Comparison of ENCODE assay signal across 11 cellular contexts in genomic region chr3:128727485-128727884, GRCh38. TPM values are rescaled to one million over a fixed set of nuclear protein-coding genes. Genes with fewer than 3 reads are reported as not detected.
A peak's percentile ranks its signal among the peaks of the same experiment; 100 is the strongest.
DNase-seq lines count a peak whose midpoint lies in the region; ATAC-seq, FAIRE-seq and TF ChIP-seq lines count a peak whose summit lies in the region.
"Had no signal": no experiment of that assay in that cellular context is flagged by ENCODE, and none has a peak within 500 bp of the region (broad histone marks: within the 10 kb centered on the region; RNA-seq: fewer than 3 reads in every experiment).

No MANE protein-coding gene starts in this region.

- H4K20me1 ChIP-seq in K562 (replicated peaks; ENCODE audit: control insufficient read depth, insufficient read depth, low read length), result peaks cover 47% of the 10 kb centered on the region

- intact Hi-C loops in K562 (cut with micrococcal nuclease), result no loop called here

- H3K9me1 ChIP-seq in K562 (ENCODE audit: control insufficient read depth, insufficient read depth, low read length), result no peaks in the 10 kb centered on the region

- H3K79me2 ChIP-seq in K562 (ENCODE audit: control insufficient read depth, insufficient read depth, low read length), result peaks cover 70% of the 10 kb centered on the region

- peak overlapping the region; percentile 96 for H3K4me2 ChIP-seq in K562 (ENCODE audit: insufficient read depth, low read length)

- H3K4me1 Mint-ChIP-seq in activated naive CD4-positive, alpha-beta T cell treated with anti-CD3 and anti-CD28 coated beads, Interleukin-2, amount 10 ng/mL, durations not matched to agents 7 days and 5 days, result peaks cover 63% of the 10 kb centered on the region
- peaks cover 49% of the 10 kb centered on the region for H3K4me1 Mint-ChIP-seq in type B pancreatic cell (ENCODE audit: unreplicated experiment)

- DNase-seq in activated naive CD4-positive, alpha-beta T cell treated with anti-CD3 and anti-CD28 coated beads, Interleukin-2, amount 10 ng/mL, durations not matched to agents 7 days and 5 days, result no peak
- DNase-seq in activated naive CD4-positive, alpha-beta T cell treated with anti-CD3 and anti-CD28 coated beads, Interleukin-2, amount 50 U/mL, for 16 hours, result no peak
- DNase-seq in K562 (ENCODE audit: extremely low read depth in 1 of 4, low spot score in 3 of 4), result no peak
- DNase-seq in medulla oblongata (ENCODE audit: extremely low spot score), result peak; percentile 59
- DNase-seq in type B pancreatic cell (ENCODE audit: extremely low spot score, unreplicated experiment), result no peak
- DNase-seq in NCI-H1417 (lab: John Stamatoyannopoulos, UW), result no peak
- DNase-seq in NCI-H1694 treated with DMSO at 0.1 percent for 48 hours (lab: John Stamatoyannopoulos, UW), result no peak
- DNase-seq: effector CD8-positive, alpha-beta T cell; stimulated activated naive CD4-positive, alpha-beta T cell treated with Interleukin-2 at 50 U/mL for 16 hours had no signal

- peaks cover 21% of the 10 kb centered on the region for H3K36me3 Mint-ChIP-seq in activated naive CD4-positive, alpha-beta T cell treated with anti-CD3 and anti-CD28 coated beads, Interleukin-2, amount 10 ng/mL, durations not matched to agents 7 days and 5 days
- H3K36me3 Mint-ChIP-seq in type B pancreatic cell, result peaks cover 24% of the 10 kb centered on the region

- peaks cover 5% of the 10 kb centered on the region for H3K9me3 Mint-ChIP-seq in activated naive CD4-positive, alpha-beta T cell treated with anti-CD3 and anti-CD28 coated beads, Interleukin-2, amount 10 ng/mL, durations not matched to agents 7 days and 5 days
- H3K9me3 Mint-ChIP-seq in type B pancreatic cell, result no peaks in the 10 kb centered on the region

- peaks cover 5% of the 10 kb centered on the region for H3K27me3 Mint-ChIP-seq in activated naive CD4-positive, alpha-beta T cell treated with anti-CD3 and anti-CD28 coated beads, Interleukin-2, amount 10 ng/mL, durations not matched to agents 7 days and 5 days
- H3K27me3 Mint-ChIP-seq in type B pancreatic cell, result no peaks in the 10 kb centered on the region

- no peak for FAIRE-seq in K562 (lab: Jason Lieb, UNC)
- FAIRE-seq: D721Med had no signal

- no peak overlapping the region for H3K27ac ChIP-seq in K562 (ENCODE audit: extremely low read depth, low read depth, low read length)

- peak overlapping the region; percentile 65 to 91; a peak in 3 of 4 replicates for H3K9ac ChIP-seq in K562 (ENCODE audit: insufficient read depth in 1 of 2, low read depth in 2 of 2, low read length in 2 of 2)

- peak overlapping the region; percentile 84 for H3K4me3 Mint-ChIP-seq in activated naive CD4-positive, alpha-beta T cell treated with anti-CD3 and anti-CD28 coated beads, Interleukin-2, amount 10 ng/mL, durations not matched to agents 7 days and 5 days
- H3K4me3 Mint-ChIP-seq in type B pancreatic cell, result peak overlapping the region; percentile 98

- H2AFZ ChIP-seq in K562 (ENCODE audit: low read depth, low read length), result no peak overlapping the region

- ATAC-seq in K562, result no peak
- no peak for ATAC-seq in HG02610 (IDR thresholded peaks at IDR 0.05; ENCODE audit: unreplicated experiment)

- CTCF ChIA-PET in activated naive CD4-positive, alpha-beta T cell treated with anti-CD3 and anti-CD28 coated beads, Interleukin-2, amount 10 ng/mL, durations not matched to agents 7 days and 5 days (lab: Charles Lee), result interaction anchor here (0.8 to 2.8 kb wide), 3 partner anchors 67 to 71 kb away, joined by 3 to 9 read pairs (median 3); no protein-coding TSS in a partner anchor
- CTCF ChIA-PET in K562 (lab: Yijun Ruan, JAX; ENCODE audit: low intra/inter-chr PET ratio), result no interaction called here

- H3K27ac Mint-ChIP-seq in activated naive CD4-positive, alpha-beta T cell treated with anti-CD3 and anti-CD28 coated beads, Interleukin-2, amount 10 ng/mL, durations not matched to agents 7 days and 5 days, result peak overlapping the region; percentile 91
- peak overlapping the region; percentile 97 for H3K27ac Mint-ChIP-seq in type B pancreatic cell

- no peaks in the 10 kb centered on the region for H3K9me3 ChIP-seq in K562 (replicated peaks; ENCODE audit: control insufficient read depth, insufficient read depth, low read depth, low read length)

- peak overlapping the region; percentile 99 for H3K4me3 ChIP-seq in K562

- WGBS in K562 (ENCODE audit: insufficient coverage, low coverage, missing lambda C conversion rate), result 0% methylated on average over 4 of the region's 6 CpGs

- POLR2A ChIA-PET in K562 (lab: Yijun Ruan, JAX), result interaction anchor here (0.7 to 1.5 kb wide), 2 partner anchors 10 to 47 kb away, joined by 3 to 4 read pairs; no protein-coding TSS in a partner anchor

- no peak for TF ChIP-seq EP300 in K562 (IDR thresholded peaks at IDR 0.05; ENCODE audit: low read length)

- TF ChIP-seq RAD21 in K562 (CRISPR knock-in tag; conservative IDR thresholded peaks at IDR 0.05 in 1 of 2, IDR thresholded peaks at IDR 0.05 in 1 of 2), result no peak

- TF ChIP-seq CTCF in K562 (IDR thresholded peaks at IDR 0.05 in 2 of 3, conservative IDR thresholded peaks at IDR 0.05 in 1 of 3; ENCODE audit: insufficient read depth in 2 of 3, low read depth in 1 of 3, low read length in 3 of 3) (no peak), type B pancreatic cell (conservative IDR thresholded peaks at IDR 0.05) (no peak)

- peaks cover 25% of the 10 kb centered on the region; the same call in 1 of the 3 replicates for H3K36me3 ChIP-seq in K562 (ENCODE audit: control insufficient read depth, insufficient read depth, low read length)

- H3K27me3 ChIP-seq in K562 (ENCODE audit: control insufficient read depth in 2 of 2, insufficient read depth in 2 of 2, low read length in 2 of 2), result no peaks in the 10 kb centered on the region

- H3K4me1 ChIP-seq in K562 (replicated peaks in 1 of 2; ENCODE audit: control insufficient read depth in 2 of 2, insufficient read depth in 2 of 2, low read length in 2 of 2), result peaks cover 21 to 44% of the 10 kb centered on the region in 2 experiments

- BruUV-seq in K562 (replicated peaks; lab: Mats Ljungman, UMichigan), result no TSS peak

- no peak for TF ChIP-seq POLR2A in K562 (conservative IDR thresholded peaks at IDR 0.05)

- in situ Hi-C loops in K562 (cut with MboI), result no loop called here

TF ChIP-seq in K562, 482 proteins besides CTCF, POLR2A, EP300 and RAD21 (continues in another document):
- TF ChIP-seq RCOR1 (IDR thresholded peaks at IDR 0.05; ENCODE audit: borderline replicate concordance in 1 of 2, low read depth in 2 of 2, low read length in 2 of 2) (no peak), ZBTB9 (CRISPR knock-in tag; IDR thresholded peaks at IDR 0.05) (no peak), IRF9 (tag; IDR thresholded peaks at IDR 0.05) (no peak), ATF1 (CRISPR knock-in tag; IDR thresholded peaks at IDR 0.05) (no peak), ATF1 (tag; IDR thresholded peaks at IDR 0.05) (no peak), HDAC6 (IDR thresholded peaks at IDR 0.05; ENCODE audit: low read depth, low read length) (no peak), ZC3H8 (IDR thresholded peaks at IDR 0.05) (no peak), ARID2 (IDR thresholded peaks at IDR 0.05) (no peak), BCL6 (CRISPR knock-in tag; IDR thresholded peaks at IDR 0.05) (no peak)

RNA-seq across cellular contexts. Expression of gene RAB7A, which starts 1.5 kb away (rescaled TPM):
- total RNA-seq in K562 (2011; cell fraction: chromatin; rRNA removed; ENCODE audit: low replicate concordance), result 37.7 and 69.3 TPM in 2 replicates
- total RNA-seq in K562 (2011; cell fraction: nucleolus; rRNA removed), result 15.8 and 20.3 TPM in 2 replicates
- total RNA-seq in K562 (2011; cell fraction: nucleoplasm; rRNA removed), result 35.5 and 61.5 TPM in 2 replicates
- total RNA-seq in K562 (2014; rRNA removed) (35.7 and 46.8 TPM in 2 replicates), K562 (2014; rRNA removed; fragmentation: Illumina TruSeq; extraction: Trizol) (58.7 and 61.4 TPM in 2 replicates), K562 (2015; rRNA removed; fragmentation: Illumina TruSeq; extraction: Trizol) (72.8 and 74.4 TPM in 2 replicates), K562 (2021) (131 and 140 TPM in 2 replicates), type B pancreatic cell (ENCODE audit: low replicate concordance) (157 and 216 TPM in 2 replicates)
- polyA plus RNA-seq in K562 (2011; rRNA removed) (151 and 204 TPM in 2 replicates), K562 (2014; fragmentation: Illumina TruSeq; extraction: Trizol) (169 and 200 TPM in 2 replicates), K562 (2014; fragmentation: Nextera tagmentation; extraction: Ambion mirVana) (10 to 100 TPM; 30.9 to 36.1 TPM), K562 (2014; rRNA removed) (131 and 138 TPM in 2 replicates)
- polyA plus RNA-seq in K562 (2011; cell fraction: cytosol; rRNA removed), result 130 and 165 TPM in 2 replicates
- 24.8 and 31.5 TPM in 2 replicates for polyA plus RNA-seq in K562 (2011; cell fraction: nucleus; rRNA removed)
- polyA plus RNA-seq in K562 (2012), result 140 and 180 TPM in 2 replicates
- polyA minus RNA-seq in K562 (2011; rRNA and poly(A)+ RNA removed), result 94.5 and 123 TPM in 2 replicates
- 78.5 and 84.5 TPM in 2 replicates for polyA minus RNA-seq in K562 (2011; cell fraction: cytosol; rRNA and poly(A)+ RNA removed)
- polyA minus RNA-seq in K562 (2011; cell fraction: nucleus; rRNA and poly(A)+ RNA removed), result 9.7 and 13.7 TPM in 2 replicates
